ENCODE assay signal across 8 cellular contexts in genomic region chr20:63738687-63739128, GRCh38. TPM values are rescaled to one million over a fixed set of nuclear protein-coding genes. Genes with fewer than 3 reads are reported as not detected.
DNase-seq lines count a peak whose midpoint lies in the region; ATAC-seq and TF ChIP-seq lines count a peak whose summit lies in the region.

No MANE protein-coding gene starts in this region.

- H3K9me3 ChIP-seq in RWPE2 (ENCODE audit: severe bottlenecking) (no peaks in the 10 kb centered on the region), duodenal mucosa (ENCODE audit: control insufficient read depth in 1 of 2, low read length in 2 of 2) (no peaks in the 10 kb centered on the region), mesodermal cell (ENCODE audit: control insufficient read depth, low read length) (no peaks in the 10 kb centered on the region)

- 25 to 28% methylated on average over 21 to 22 of the region's 26 CpGs for WGBS in mesodermal cell (ENCODE audit: insufficient coverage in 2 of 2), 2 experiments

- H3K4me1 ChIP-seq in RWPE2 (ENCODE audit: insufficient read depth, poor library complexity, severe bottlenecking) (peaks cover 4% of the 10 kb centered on the region), duodenal mucosa (ENCODE audit: control insufficient read depth in 1 of 2, insufficient read depth in 2 of 2, low read length in 2 of 2) (peaks cover 24 to 45% of the 10 kb centered on the region in 2 donors), mesodermal cell (ENCODE audit: control insufficient read depth, insufficient read depth, low read length, poor library complexity, severe bottlenecking) (peaks cover 18% of the 10 kb centered on the region)

- TF ChIP-seq CTCF in RWPE2 (IDR thresholded peaks at IDR 0.05; ENCODE audit: poor library complexity, severe bottlenecking), result no peak

- H3K36me3 ChIP-seq in RWPE2 (ENCODE audit: low read depth) (peaks cover 42% of the 10 kb centered on the region), duodenal mucosa (ENCODE audit: control insufficient read depth in 1 of 2, insufficient read depth in 2 of 2, low read length in 2 of 2) (peaks cover 6 to 27% of the 10 kb centered on the region in 2 donors), mesodermal cell (ENCODE audit: control insufficient read depth, insufficient read depth, low read length) (peaks cover 50% of the 10 kb centered on the region)

- ATAC-seq in RWPE2 (ENCODE audit: low read depth) (no peak), HG02973 (IDR thresholded peaks at IDR 0.05; ENCODE audit: unreplicated experiment) (no peak), GM18873 (IDR thresholded peaks at IDR 0.05; ENCODE audit: low FRiP score, unreplicated experiment) (no peak)

- DNase-seq in RWPE2 (ENCODE audit: low spot score) (no peak), NCI-H524 treated with DMSO at 0.1 percent for 48 hours (lab: John Stamatoyannopoulos, UW) (no peak), GDM1 (lab: John Stamatoyannopoulos, UW) (no peak)

- H3K9ac ChIP-seq in duodenal mucosa (ENCODE audit: low read depth in 1 of 2, low read length in 2 of 2), result no peak overlapping the region

- H3K27me3 ChIP-seq in RWPE2 (ENCODE audit: insufficient read depth, poor library complexity, severe bottlenecking) (no peaks in the 10 kb centered on the region), duodenal mucosa (ENCODE audit: control insufficient read depth in 1 of 2, insufficient read depth in 2 of 2, low read length in 2 of 2) (no peaks in the 10 kb centered on the region)

- H3K4me3 ChIP-seq in GM08714 (ENCODE audit: low read length), result peak overlapping the region; percentile 49; the same call in 1 of the 2 replicates
- H3K4me3 ChIP-seq in RWPE2 (ENCODE audit: severe bottlenecking), result no peak overlapping the region
- peak overlapping the region; percentile 40 to 47 for H3K4me3 ChIP-seq in duodenal mucosa (ENCODE audit: low read depth in 1 of 2, low read length in 2 of 2)
- peak overlapping the region; percentile 34 for H3K4me3 ChIP-seq in mesodermal cell (ENCODE audit: extremely low read depth, insufficient read depth, low read length, poor library complexity, severe bottlenecking)

- peak overlapping the region; percentile 96 for H3K27ac ChIP-seq in RWPE2 (ENCODE audit: poor library complexity, severe bottlenecking)
- H3K27ac ChIP-seq in duodenal mucosa (ENCODE audit: low read depth, low read length), result peak overlapping the region; percentile 66
- peak overlapping the region; percentile 72 for H3K27ac ChIP-seq in mesodermal cell (ENCODE audit: low read depth, low read length, severe bottlenecking)

RNA-seq across cellular contexts. Expression of gene SLC2A4RG, which starts 0.9 kb away (rescaled TPM):
- 64.5 TPM for polyA plus RNA-seq in mesodermal cell (2013, experiment 1 of 2)
- 54.6 TPM for polyA plus RNA-seq in mesodermal cell (2013, experiment 2 of 2)

RNA-seq across cellular contexts. Expression of gene LIME1, which starts 2.2 kb away (rescaled TPM):
- 9.3 TPM for polyA plus RNA-seq in mesodermal cell (2013, experiment 1 of 2)
- 4.8 TPM for polyA plus RNA-seq in mesodermal cell (2013, experiment 2 of 2)

RNA-seq across cellular contexts. Expression of gene ZGPAT, which starts 30.9 kb away (rescaled TPM):
- polyA plus RNA-seq in mesodermal cell (2013, experiment 1 of 2), result 19.6 TPM
- polyA plus RNA-seq in mesodermal cell (2013, experiment 2 of 2), result 16.6 TPM

RNA-seq across cellular contexts. Expression of gene ARFRP1, which starts 30.9 kb away (rescaled TPM):
- polyA plus RNA-seq in mesodermal cell (2013, experiment 1 of 2), result 15.0 TPM
- polyA plus RNA-seq in mesodermal cell (2013, experiment 2 of 2), result 14.0 TPM

RNA-seq across cellular contexts. Expression of gene TNFRSF6B, which starts 42.3 kb away (rescaled TPM):
- polyA plus RNA-seq in mesodermal cell (2013, experiment 1 of 2), result 1.4 TPM
- 1.6 TPM for polyA plus RNA-seq in mesodermal cell (2013, experiment 2 of 2)
